ENCODE assay signal across 9 cellular contexts in genomic region chr7:1940402-1940786, GRCh38.
A peak's percentile ranks its signal among the peaks of the same experiment; 100 is the strongest.
DNase-seq lines count a peak whose midpoint lies in the region; ATAC-seq and TF ChIP-seq lines count a peak whose summit lies in the region.
"Had no signal": no experiment of that assay in that cellular context is flagged by ENCODE, and none has a peak within 500 bp of the region (broad histone marks: within the 10 kb centered on the region; RNA-seq: fewer than 3 reads in every experiment).

No MANE protein-coding gene starts in this region.

- H4K20me1 ChIP-seq in Loucy (ENCODE audit: insufficient read depth, low read length, poor library complexity, severe bottlenecking): peaks cover 20% of the 10 kb centered on the region

- peaks cover 4% of the 10 kb centered on the region; the same call in 1 of the 2 replicates for H3K36me3 ChIP-seq in Loucy (ENCODE audit: insufficient read depth, low read length)

- no peak overlapping the region for H2AFZ ChIP-seq in Loucy (ENCODE audit: low read length)

- H3K4me3 ChIP-seq in Loucy (ENCODE audit: low read length, poor library complexity, severe bottlenecking): peak overlapping the region; percentile 81

- DNase-seq in EL: peak; percentile 68
- peak; percentile 96 for DNase-seq in activated CD8-positive, alpha-beta T cell treated with anti-CD3 and anti-CD28 coated beads, Interleukin-2, amount 10 ng/mL, durations not matched to agents 7 days and 5 days
- peak; percentile 74 for DNase-seq in fibroblast of gingiva (ENCODE audit: low read depth)
- peak; percentile 74 to 81 (median 81) for DNase-seq in stimulated activated CD4-positive, alpha-beta T cell treated with anti-CD3 and anti-CD28 coated beads, Interleukin-12 subunit alpha, Interleukin-12 subunit beta, amount 100 ng/mL, for 48 hours (ENCODE audit: low read depth in 2 of 3, low spot score in 1 of 3)
- DNase-seq in NCI-H1694 treated with DMSO at 0.1 percent for 48 hours (lab: John Stamatoyannopoulos, UW): no peak
- DNase-seq in kidney glomerular epithelial cell (lab: John Stamatoyannopoulos, UW): no peak

- peak overlapping the region; percentile 99 for H3K27ac Mint-ChIP-seq in activated CD8-positive, alpha-beta T cell treated with anti-CD3 and anti-CD28 coated beads, Interleukin-2, amount 10 ng/mL, durations not matched to agents 7 days and 5 days
- H3K27ac Mint-ChIP-seq: nephron had no signal

- H3K27me3 ChIP-seq in Loucy (ENCODE audit: insufficient read depth, low read length, poor library complexity, severe bottlenecking): no peaks in the 10 kb centered on the region

- H3K4me1 ChIP-seq in Loucy (ENCODE audit: insufficient read depth, low read length, poor library complexity, severe bottlenecking): peaks cover 76% of the 10 kb centered on the region

- peak overlapping the region; percentile 95 for H3K9ac ChIP-seq in Loucy (ENCODE audit: low read depth, low read length, poor library complexity, severe bottlenecking)

- H3K36me3 Mint-ChIP-seq in activated CD8-positive, alpha-beta T cell treated with anti-CD3 and anti-CD28 coated beads, Interleukin-2, amount 10 ng/mL, durations not matched to agents 7 days and 5 days (ENCODE audit: low read depth): peaks cover 30% of the 10 kb centered on the region

- CTCF ChIA-PET in activated CD8-positive, alpha-beta T cell treated with anti-CD3 and anti-CD28 coated beads, Interleukin-2, amount 10 ng/mL, durations not matched to agents 7 days and 5 days (lab: Charles Lee): no interaction called here

- H3F3A ChIP-seq in Loucy (ENCODE audit: low read depth): peaks cover 4% of the 10 kb centered on the region; the same call in 1 of the 2 replicates

- H3K79me2 ChIP-seq in Loucy (ENCODE audit: insufficient read depth, low read length): peaks cover 60% of the 10 kb centered on the region

- peaks cover 71% of the 10 kb centered on the region for H3K4me1 Mint-ChIP-seq in activated CD8-positive, alpha-beta T cell treated with anti-CD3 and anti-CD28 coated beads, Interleukin-2, amount 10 ng/mL, durations not matched to agents 7 days and 5 days (ENCODE audit: low read depth)

- H3K4me2 ChIP-seq in Loucy (ENCODE audit: low read depth, low read length, poor library complexity, severe bottlenecking): peak overlapping the region; percentile 89

- H3K4me3 Mint-ChIP-seq in activated CD8-positive, alpha-beta T cell treated with anti-CD3 and anti-CD28 coated beads, Interleukin-2, amount 10 ng/mL, durations not matched to agents 7 days and 5 days: peak overlapping the region; percentile 88
- H3K4me3 Mint-ChIP-seq: nephron had no signal

- H3K27me3 Mint-ChIP-seq in activated CD8-positive, alpha-beta T cell treated with anti-CD3 and anti-CD28 coated beads, Interleukin-2, amount 10 ng/mL, durations not matched to agents 7 days and 5 days (ENCODE audit: low read depth): peaks cover 5% of the 10 kb centered on the region

- ATAC-seq in GM21717 (IDR thresholded peaks at IDR 0.05; ENCODE audit: unreplicated experiment): peak; percentile 90
- ATAC-seq in activated CD8-positive, alpha-beta T cell treated with anti-CD3 and anti-CD28 coated beads, Interleukin-2, amount 10 ng/mL, durations not matched to agents 7 days and 5 days: peak; percentile 90

- no peaks in the 10 kb centered on the region for H3K9me2 ChIP-seq in Loucy (replicated peaks; ENCODE audit: low read depth, low read length)

- H3K9me3 ChIP-seq in Loucy (ENCODE audit: insufficient read depth, low read depth, low read length): no peaks in the 10 kb centered on the region

- TF ChIP-seq CTCF in Loucy (conservative IDR thresholded peaks at IDR 0.05; ENCODE audit: low read length): no peak

- no peaks in the 10 kb centered on the region for H3K9me3 Mint-ChIP-seq in activated CD8-positive, alpha-beta T cell treated with anti-CD3 and anti-CD28 coated beads, Interleukin-2, amount 10 ng/mL, durations not matched to agents 7 days and 5 days (ENCODE audit: insufficient read depth)

- POLR2A ChIA-PET in activated CD8-positive, alpha-beta T cell treated with anti-CD3 and anti-CD28 coated beads, Interleukin-2, amount 10 ng/mL, durations not matched to agents 7 days and 5 days (lab: Charles Lee): interaction anchor here (0.6 to 0.9 kb wide), 3 partner anchors 13 to 97 kb away, joined by 3 to 4 read pairs (median 4); no protein-coding TSS in a partner anchor

Comparison
In these comparisons a context has a peak if more than half of its experiments do, and no peak if none do; other contexts are left out.
1. DNase-seq: peak in EL (single experiment), activated CD8-positive, alpha-beta T cell treated with anti-CD3 and anti-CD28 coated beads, Interleukin-2, amount 10 ng/mL, durations not matched to agents 7 days and 5 days (single experiment), fibroblast of gingiva (single experiment) and stimulated activated CD4-positive, alpha-beta T cell treated with anti-CD3 and anti-CD28 coated beads, Interleukin-12 subunit alpha, Interleukin-12 subunit beta, amount 100 ng/mL, for 48 hours (3 of 3); none in NCI-H1694 treated with DMSO at 0.1 percent for 48 hours (single experiment) and kidney glomerular epithelial cell (single experiment).